10 cellular contexts compared by ENCODE assay signal in genomic region chr16:89344314-89344828, GRCh38.
A peak's percentile ranks its signal among the peaks of the same experiment; 100 is the strongest.
DNase-seq lines count a peak whose midpoint lies in the region; ATAC-seq and TF ChIP-seq lines count a peak whose summit lies in the region.
"Had no signal": no experiment of that assay in that cellular context is flagged by ENCODE, and none has a peak within 500 bp of the region (broad histone marks: within the 10 kb centered on the region; RNA-seq: fewer than 3 reads in every experiment).

No MANE protein-coding gene starts in this region.

- H3K4me1 ChIP-seq in Caco-2: peaks cover 49% of the 10 kb centered on the region
- H3K4me1 ChIP-seq in esophagus squamous epithelium: peaks cover 28 to 85% (median 53%) of the 10 kb centered on the region in 3 donors
- peaks cover 62% of the 10 kb centered on the region for H3K4me1 ChIP-seq in CD8-positive, alpha-beta T cell (ENCODE audit: insufficient read depth, low read length)

- TF ChIP-seq CTCF in Caco-2 (IDR thresholded peaks at IDR 0.05; ENCODE audit: insufficient read depth in 1 of 2, low read depth in 1 of 2, low read length in 1 of 2, severe bottlenecking in 1 of 2, unreplicated experiment in 1 of 2) (no peak), esophagus squamous epithelium (IDR thresholded peaks at IDR 0.05) (no peak), osteocyte (IDR thresholded peaks at IDR 0.05) (no peak)
- TF ChIP-seq CTCF in CD8-positive, alpha-beta T cell (IDR thresholded peaks at IDR 0.05): no peak

- H3K9me3 Mint-ChIP-seq in Caco-2 (ENCODE audit: unreplicated experiment) (no peaks in the 10 kb centered on the region), osteocyte (ENCODE audit: unreplicated experiment) (peaks cover 4% of the 10 kb centered on the region)
- no peaks in the 10 kb centered on the region for H3K9me3 Mint-ChIP-seq in CD8-positive, alpha-beta T cell

- H3K27me3 ChIP-seq in Caco-2 (replicated peaks; ENCODE audit: control insufficient read depth, insufficient read depth, low read length) (no peaks in the 10 kb centered on the region), esophagus squamous epithelium (no peaks in the 10 kb centered on the region)
- no peaks in the 10 kb centered on the region for H3K27me3 ChIP-seq in CD8-positive, alpha-beta T cell (ENCODE audit: insufficient read depth, low read length)

- peak overlapping the region; percentile 54 to 81 (median 64) for H3K27ac ChIP-seq in esophagus squamous epithelium
- H3K27ac ChIP-seq in CD8-positive, alpha-beta T cell (ENCODE audit: low read depth, low read length): no peak overlapping the region

- H3K9me3 ChIP-seq in Caco-2: no peaks in the 10 kb centered on the region
- H3K9me3 ChIP-seq in esophagus squamous epithelium: no peaks in the 10 kb centered on the region
- H3K9me3 ChIP-seq in CD8-positive, alpha-beta T cell (ENCODE audit: low read length): no peaks in the 10 kb centered on the region

- no TSS peak for BruUV-seq in Caco-2 (replicated peaks; lab: Mats Ljungman, UMichigan)

- intact Hi-C loops in Caco-2 (cut with micrococcal nuclease; ENCODE audit: unreplicated experiment): loop anchor here (2.0 kb wide), 1 partner anchor 38 kb away; no protein-coding TSS in a partner anchor
- intact Hi-C loops in esophagus squamous epithelium (cut with DNase I): no loop called here
- intact Hi-C loops in CD8-positive, alpha-beta T cell (cut with DNase I, micrococcal nuclease): no loop called here

- H3K27me3 Mint-ChIP-seq in Caco-2 (ENCODE audit: insufficient read depth, unreplicated experiment): no peaks in the 10 kb centered on the region
- no peaks in the 10 kb centered on the region for H3K27me3 Mint-ChIP-seq in osteocyte (ENCODE audit: unreplicated experiment)
- no peaks in the 10 kb centered on the region for H3K27me3 Mint-ChIP-seq in CD8-positive, alpha-beta T cell (ENCODE audit: low read depth)

- no peak for DNase-seq in Caco-2
- peak; percentile 84 for DNase-seq in NCI-H524 treated with DMSO at 0.1 percent for 48 hours (lab: John Stamatoyannopoulos, UW)
- no peak for DNase-seq in esophagus squamous epithelium (lab: John Stamatoyannopoulos, UW)
- DNase-seq in osteocyte (ENCODE audit: extremely low spot score, unreplicated experiment): no peak
- DNase-seq in NCI-H2196 treated with DMSO at 0.1 percent for 48 hours (lab: John Stamatoyannopoulos, UW; ENCODE audit: unreplicated experiment): no peak
- no peak for DNase-seq in HUDEP-2 (lab: John Stamatoyannopoulos, UW; ENCODE audit: unreplicated experiment in 76 of 76)
- no peak for DNase-seq in CD8-positive, alpha-beta T cell
- no peak for DNase-seq in central memory CD4-positive, alpha-beta T cell
- DNase-seq: activated CD4-positive, CD25-positive, alpha-beta regulatory T cell; activated effector memory CD4-positive, alpha-beta T cell treated with anti-CD3 and anti-CD28 coated beads, Interleukin-2, amount 50 U/mL, for 16 hours had no signal

- H3K4me1 Mint-ChIP-seq in Caco-2 (ENCODE audit: low read depth, unreplicated experiment): peaks cover 52% of the 10 kb centered on the region
- peaks cover 45% of the 10 kb centered on the region for H3K4me1 Mint-ChIP-seq in osteocyte (ENCODE audit: unreplicated experiment)
- H3K4me1 Mint-ChIP-seq in CD8-positive, alpha-beta T cell (ENCODE audit: low read depth): peaks cover 82% of the 10 kb centered on the region

- TF ChIP-seq POLR2A in esophagus squamous epithelium (IDR thresholded peaks at IDR 0.05): no peak

- no peaks in the 10 kb centered on the region for H3K36me3 ChIP-seq in Caco-2 (ENCODE audit: control insufficient read depth, insufficient read depth, low read length)
- no peaks in the 10 kb centered on the region for H3K36me3 ChIP-seq in esophagus squamous epithelium
- no peaks in the 10 kb centered on the region for H3K36me3 ChIP-seq in CD8-positive, alpha-beta T cell (ENCODE audit: insufficient read depth, low read length)

- H3K27ac Mint-ChIP-seq in Caco-2 (ENCODE audit: unreplicated experiment) (peak overlapping the region; percentile 64), osteocyte (ENCODE audit: unreplicated experiment) (peak overlapping the region; percentile 60)
- no peak overlapping the region for H3K27ac Mint-ChIP-seq in CD8-positive, alpha-beta T cell

- CTCF ChIA-PET in Caco-2 (lab: Charles Lee): no interaction called here
- CTCF ChIA-PET in CD8-positive, alpha-beta T cell (lab: Charles Lee): interaction anchor here (1.2 kb wide), 1 partner anchor 12 kb away, joined by 3 read pairs; no protein-coding TSS in a partner anchor

- H3K4me3 Mint-ChIP-seq in Caco-2 (ENCODE audit: unreplicated experiment): no peak overlapping the region
- no peak overlapping the region for H3K4me3 Mint-ChIP-seq in osteocyte (ENCODE audit: unreplicated experiment)
- H3K4me3 Mint-ChIP-seq in CD8-positive, alpha-beta T cell: no peak overlapping the region

- H3K36me3 Mint-ChIP-seq in Caco-2 (ENCODE audit: insufficient read depth, unreplicated experiment) (peaks cover 95% of the 10 kb centered on the region), osteocyte (ENCODE audit: unreplicated experiment) (peaks cover 3% of the 10 kb centered on the region)
- H3K36me3 Mint-ChIP-seq in CD8-positive, alpha-beta T cell: peaks cover 30% of the 10 kb centered on the region

- ATAC-seq in CD8-positive, alpha-beta T cell: no peak

- 48 to 53% methylated on average over 15 to 16 of the region's 16 CpGs for WGBS in esophagus squamous epithelium, 2 donors

- POLR2A ChIA-PET in Caco-2 (lab: Charles Lee): interaction anchor here (0.7 kb wide), 1 partner anchor 21 kb away, joined by 5 read pairs; no protein-coding TSS in a partner anchor
- POLR2A ChIA-PET in CD8-positive, alpha-beta T cell (lab: Charles Lee): interaction anchor here (1.2 kb wide), 1 partner anchor 17 kb away, joined by 3 read pairs; no protein-coding TSS in a partner anchor

- H3K4me3 ChIP-seq in Caco-2 (ENCODE audit: low read depth, low read length) (no peak overlapping the region), esophagus squamous epithelium (peak overlapping the region in 1 of 4 donors; percentile 23)
- no peak overlapping the region for H3K4me3 ChIP-seq in CD8-positive, alpha-beta T cell (ENCODE audit: low read depth, low read length)
